ENCODE assay signal across 20 cellular contexts in genomic region chr2:220106065-220106464, GRCh38.
"Had no signal": no experiment of that assay in that cellular context is flagged by ENCODE, and none has a peak within 500 bp of the region (broad histone marks: within the 10 kb centered on the region; RNA-seq: fewer than 3 reads in every experiment).

No MANE protein-coding gene starts in this region.

- H3K4me1 ChIP-seq: right atrium auricular region, suprapubic skin, upper lobe of right lung, vagina had no signal

- H3K4me1 Mint-ChIP-seq: naive thymus-derived CD4-positive, alpha-beta T cell had no signal

- H3K9me3 ChIP-seq: esophagus squamous epithelium, heart left ventricle, ovary, right atrium auricular region, sigmoid colon, suprapubic skin, tibial artery, upper lobe of right lung, vagina had no signal

- H3K27ac Mint-ChIP-seq: naive thymus-derived CD4-positive, alpha-beta T cell had no signal

- H3K27me3 ChIP-seq: esophagus squamous epithelium, ovary, right atrium auricular region, sigmoid colon, suprapubic skin, tibial artery, upper lobe of right lung, vagina had no signal

- H3K4me3 Mint-ChIP-seq: naive thymus-derived CD4-positive, alpha-beta T cell; neural crest cell had no signal

- FAIRE-seq: frontal cortex, islet of Langerhans had no signal

- H3K4me3 ChIP-seq: dorsolateral prefrontal cortex, esophagus squamous epithelium, heart left ventricle, ovary, right atrium auricular region, sigmoid colon, skin epidermis, suprapubic skin, tibial artery, upper lobe of right lung, vagina had no signal

- DNase-seq: cortex of kidney; dorsolateral prefrontal cortex; effector CD8-positive, alpha-beta T cell; esophagus squamous epithelium; heart left ventricle; hypothalamus; kidney glomerular epithelial cell; naive thymus-derived CD4-positive, alpha-beta T cell; ovary; sigmoid colon; stimulated activated naive CD8-positive, alpha-beta T cell treated with anti-CD3 and anti-CD28 coated beads, Interleukin-15, Interleukin-2, amounts not matched to agents 100 U/mL and 50 U/mL, for 24 hours; tibial artery; upper lobe of right lung had no signal

- H3K27ac ChIP-seq: dorsolateral prefrontal cortex, esophagus squamous epithelium, heart left ventricle, ovary, right atrium auricular region, sigmoid colon, suprapubic skin, tibial artery, upper lobe of right lung, vagina had no signal

- H3K36me3 Mint-ChIP-seq: naive thymus-derived CD4-positive, alpha-beta T cell had no signal

- H3K36me3 ChIP-seq: esophagus squamous epithelium, heart left ventricle, ovary, right atrium auricular region, sigmoid colon, suprapubic skin, tibial artery, upper lobe of right lung, vagina had no signal

- ATAC-seq: heart left ventricle; naive thymus-derived CD4-positive, alpha-beta T cell; stimulated activated naive CD8-positive, alpha-beta T cell treated with anti-CD3 and anti-CD28 coated beads, Interleukin-15, Interleukin-2, amounts not matched to agents 100 U/mL and 50 U/mL, for 24 hours; upper lobe of right lung had no signal

- H3K9me3 Mint-ChIP-seq: neural crest cell had no signal
